In genomic region chr5:116765441-116765840, GRCh38 we compare ENCODE assay signal across 24 cellular contexts.
A peak's percentile ranks its signal among the peaks of the same experiment; 100 is the strongest.
DNase-seq lines count a peak whose midpoint lies in the region; ATAC-seq and TF ChIP-seq lines count a peak whose summit lies in the region.
"Had no signal": no experiment of that assay in that cellular context is flagged by ENCODE, and none has a peak within 500 bp of the region (broad histone marks: within the 10 kb centered on the region; RNA-seq: fewer than 3 reads in every experiment).

No MANE protein-coding gene starts in this region.

- H3K36me3 Mint-ChIP-seq in nephron (ENCODE audit: low read depth) = no peaks in the 10 kb centered on the region
- no peaks in the 10 kb centered on the region for H3K36me3 Mint-ChIP-seq in glutamatergic neuron (ENCODE audit: unreplicated experiment)
- H3K36me3 Mint-ChIP-seq: activated CD4-positive, alpha-beta memory T cell treated with anti-CD3 and anti-CD28 coated beads for 36 hours; CD4-positive, CD25-positive, alpha-beta regulatory T cell had no signal

- H3K27ac Mint-ChIP-seq in nephron = peak overlapping the region; percentile 11 to 55 (median 50)
- no peak overlapping the region for H3K27ac Mint-ChIP-seq in glutamatergic neuron (ENCODE audit: unreplicated experiment)
- H3K27ac Mint-ChIP-seq: activated B cell treated with CpG ODN at 0.5 μM for 24 hours; activated CD4-positive, alpha-beta memory T cell treated with anti-CD3 and anti-CD28 coated beads for 36 hours; CD4-positive, CD25-positive, alpha-beta regulatory T cell had no signal

- H3K4me1 Mint-ChIP-seq in nephron (peaks cover 22% of the 10 kb centered on the region), glutamatergic neuron (ENCODE audit: low read depth, unreplicated experiment) (peaks cover 1% of the 10 kb centered on the region)
- H3K4me1 Mint-ChIP-seq: activated B cell treated with CpG ODN at 0.5 μM for 24 hours; CD4-positive, CD25-positive, alpha-beta regulatory T cell had no signal

- H3K4me3 Mint-ChIP-seq in nephron (no peak overlapping the region), glutamatergic neuron (ENCODE audit: unreplicated experiment) (no peak overlapping the region)
- H3K4me3 Mint-ChIP-seq: activated B cell treated with CpG ODN at 0.5 μM for 24 hours; activated CD4-positive, alpha-beta memory T cell treated with anti-CD3 and anti-CD28 coated beads for 36 hours; CD4-positive, CD25-positive, alpha-beta regulatory T cell had no signal

- no peak for TF ChIP-seq CTCF in brain microvascular endothelial cell (IDR thresholded peaks at IDR 0.05; ENCODE audit: low read depth, low read length, missing control alignments)
- no peak for TF ChIP-seq CTCF in nephron (IDR thresholded peaks at IDR 0.05; ENCODE audit: unreplicated experiment in 3 of 3)
- no peak for TF ChIP-seq CTCF in glutamatergic neuron (IDR thresholded peaks at IDR 0.05; ENCODE audit: partially characterized antibody, unreplicated experiment)

- in situ Hi-C loops in brain microvascular endothelial cell (cut with HindIII; ENCODE audit: low pct_ligation_motif_present, low sequenced_read_pairs) = no loop called here

- H3K4me3 ChIP-seq in brain microvascular endothelial cell (ENCODE audit: low read depth, low read length) = no peak overlapping the region
- H3K4me3 ChIP-seq: esophagus squamous epithelium, skin epidermis, thyroid gland had no signal

- H3K27ac ChIP-seq in brain microvascular endothelial cell = peak overlapping the region; percentile 59
- H3K27ac ChIP-seq: thyroid gland had no signal

- H3K36me3 ChIP-seq in brain microvascular endothelial cell (replicated peaks) = no peaks in the 10 kb centered on the region
- H3K36me3 ChIP-seq: esophagus squamous epithelium, thyroid gland had no signal

- H3K27me3 Mint-ChIP-seq in nephron (ENCODE audit: low read depth) (peaks cover 12% of the 10 kb centered on the region), glutamatergic neuron (ENCODE audit: unreplicated experiment) (no peaks in the 10 kb centered on the region)
- H3K27me3 Mint-ChIP-seq: activated B cell treated with CpG ODN at 0.5 μM for 24 hours; CD4-positive, CD25-positive, alpha-beta regulatory T cell had no signal

- ATAC-seq in HG03159 (IDR thresholded peaks at IDR 0.05; ENCODE audit: unreplicated experiment) (no peak), GM18517 (IDR thresholded peaks at IDR 0.05; ENCODE audit: unreplicated experiment) (no peak)
- ATAC-seq: SK-N-SH treated with all-trans-retinoic acid at 6 μM for 48 hours; stimulated activated naive CD8-positive, alpha-beta T cell treated with anti-CD3 and anti-CD28 coated beads, Interleukin-15, Interleukin-2, amounts not matched to agents 100 U/mL and 50 U/mL, for 24 hours had no signal

- H3K9me3 Mint-ChIP-seq in nephron (no peaks in the 10 kb centered on the region), glutamatergic neuron (ENCODE audit: unreplicated experiment) (peaks cover 2% of the 10 kb centered on the region)
- H3K9me3 Mint-ChIP-seq: activated B cell treated with CpG ODN at 0.5 μM for 24 hours; activated CD4-positive, alpha-beta memory T cell treated with anti-CD3 and anti-CD28 coated beads for 36 hours had no signal

- H3K27me3 ChIP-seq in brain microvascular endothelial cell (replicated peaks) = no peaks in the 10 kb centered on the region
- H3K27me3 ChIP-seq: esophagus squamous epithelium, thyroid gland had no signal

- DNase-seq in DMS53 (lab: John Stamatoyannopoulos, UW) = peak; percentile 87
- peak; percentile 18 for DNase-seq in NCI-H1694 treated with DMSO at 0.1 percent for 48 hours (lab: John Stamatoyannopoulos, UW)
- peak; percentile 41 for DNase-seq in brain microvascular endothelial cell
- no peak for DNase-seq in islet precursor cell
- no peak for DNase-seq in glutamatergic neuron
- DNase-seq: activated B cell treated with CpG ODN at 0.5 μM for 24 hours; activated CD4-positive, alpha-beta memory T cell treated with anti-CD3 and anti-CD28 coated beads for 36 hours; activated gamma-delta T cell; CD4-positive, CD25-positive, alpha-beta regulatory T cell; DMS79; effector CD4-positive, alpha-beta T cell; esophagus squamous epithelium; IMR-90; midbrain; NCI-H1417; NK-92 treated with Interleukin-12 subunit alpha and Interleukin-12 subunit beta, amount 100 ng/mL, for 24 hours; stimulated activated CD4-positive, alpha-beta T cell treated with anti-CD3 and anti-CD28 coated beads, Interleukin-4, amount 100 ng/mL, for 1 hour; stimulated activated naive CD8-positive, alpha-beta T cell treated with anti-CD3 and anti-CD28 coated beads, Interleukin-15, Interleukin-2, amounts not matched to agents 100 U/mL and 50 U/mL, for 24 hours; thyroid gland had no signal

Comparison
In these comparisons a context has a peak if more than half of its experiments do, and no peak if none do; other contexts are left out.
1. DNase-seq: peak in DMS53 (single experiment), NCI-H1694 treated with DMSO at 0.1 percent for 48 hours (single experiment) and brain microvascular endothelial cell (single experiment); none in islet precursor cell (single experiment) and glutamatergic neuron (single experiment).